14 cellular contexts compared by ENCODE assay signal in genomic region chr13:100633461-100633860, GRCh38. TPM values are rescaled to one million over a fixed set of nuclear protein-coding genes. Genes with fewer than 3 reads are reported as not detected.
DNase-seq lines count a peak whose midpoint lies in the region; ATAC-seq and TF ChIP-seq lines count a peak whose summit lies in the region.
"Had no signal": no experiment of that assay in that cellular context is flagged by ENCODE, and none has a peak within 500 bp of the region (broad histone marks: within the 10 kb centered on the region; RNA-seq: fewer than 3 reads in every experiment).

No MANE protein-coding gene starts in this region.

- no peaks in the 10 kb centered on the region for H4K20me1 ChIP-seq in SK-N-SH (ENCODE audit: insufficient read depth)

- no peak overlapping the region for H3K9ac ChIP-seq in SK-N-SH

- no peaks in the 10 kb centered on the region for H3F3A ChIP-seq in SK-N-SH (replicated peaks; ENCODE audit: insufficient read depth)

- ATAC-seq in GM18909 (IDR thresholded peaks at IDR 0.05; ENCODE audit: poor library complexity, unreplicated experiment) (no peak), GM21423 (IDR thresholded peaks at IDR 0.05; ENCODE audit: unreplicated experiment) (no peak)
- ATAC-seq: activated T-cell treated with anti-CD3 and anti-CD28 coated beads, Interleukin-2, amount 50 U/mL, for 72 hours had no signal

- H3K9me2 ChIP-seq in SK-N-SH = no peaks in the 10 kb centered on the region

- H3K36me3 ChIP-seq in SK-N-SH (replicated peaks in 1 of 2; ENCODE audit: control insufficient read depth in 1 of 2, insufficient read depth in 2 of 2, low read length in 1 of 2) (peaks cover 32 to 54% of the 10 kb centered on the region in 2 experiments), esophagus muscularis mucosa (peaks cover 31 to 78% (median 54%) of the 10 kb centered on the region in 4 donors), sigmoid colon (peaks cover 0 to 58% (median 11%) of the 10 kb centered on the region in 4 donors)

- WGBS in SK-N-SH (ENCODE audit: low lambda C conversion rate) = 48% methylated on average over 2 of the region's 2 CpGs
- WGBS in esophagus muscularis mucosa = 88% methylated on average over 2 of the region's 2 CpGs
- 91 to 94% methylated on average over 2 of the region's 2 CpGs for WGBS in sigmoid colon, 2 donors

- TF ChIP-seq EP300 in SK-N-SH (IDR thresholded peaks at IDR 0.05; ENCODE audit: borderline replicate concordance in 1 of 2, low read depth in 1 of 2, low read length in 1 of 2) (no peak), esophagus muscularis mucosa (IDR thresholded peaks at IDR 0.05) (no peak), sigmoid colon (IDR thresholded peaks at IDR 0.05) (no peak)

- TF ChIP-seq CTCF in SK-N-SH (IDR thresholded peaks at IDR 0.05) (no peak), esophagus muscularis mucosa (IDR thresholded peaks at IDR 0.05) (no peak), sigmoid colon (IDR thresholded peaks at IDR 0.05) (no peak)

- CTCF ChIA-PET in SK-N-SH (lab: Yijun Ruan, JAX) = no interaction called here

- no peak overlapping the region for H3K4me2 ChIP-seq in SK-N-SH

- intact Hi-C loops in esophagus muscularis mucosa (cut with DNase I) (no loop called here), sigmoid colon (cut with DNase I) (no loop called here)

- no peaks in the 10 kb centered on the region for H3K9me3 ChIP-seq in SK-N-SH
- H3K9me3 ChIP-seq in esophagus muscularis mucosa = no peaks in the 10 kb centered on the region
- H3K9me3 ChIP-seq in sigmoid colon = no peaks in the 10 kb centered on the region
- H3K9me3 ChIP-seq: Caco-2, left ventricle myocardium inferior had no signal

- POLR2A ChIA-PET in SK-N-SH (lab: Yijun Ruan, JAX) = no interaction called here

- DNase-seq in EL = peak; percentile 67
- DNase-seq in SK-N-SH = no peak
- DNase-seq in esophagus muscularis mucosa (ENCODE audit: extremely low spot score) = no peak
- no peak for DNase-seq in sigmoid colon
- DNase-seq in KG1 (lab: John Stamatoyannopoulos, UW) = no peak
- no peak for DNase-seq in GOT3 (lab: John Stamatoyannopoulos, UW)
- DNase-seq: activated CD4-positive, CD25-positive, alpha-beta regulatory T cell treated with anti-CD3 and anti-CD28 coated beads, Interleukin-2, amount 50 U/mL, for 72 hours; activated T-cell treated with anti-CD3 and anti-CD28 coated beads, Interleukin-2, amount 50 U/mL, for 72 hours; Caco-2; left ventricle myocardium inferior; NCI-H526; nephron progenitor cell had no signal

- TF ChIP-seq POLR2A in esophagus muscularis mucosa (IDR thresholded peaks at IDR 0.05; ENCODE audit: low read depth) (no peak), sigmoid colon (IDR thresholded peaks at IDR 0.05) (no peak)

- H3K4me1 ChIP-seq in SK-N-SH (ENCODE audit: control insufficient read depth in 1 of 2, insufficient read depth in 2 of 2, low read depth in 1 of 2, low read length in 1 of 2) (no peaks in the 10 kb centered on the region), esophagus muscularis mucosa (no peaks in the 10 kb centered on the region), sigmoid colon (peaks cover 0 to 14% (median 0%) of the 10 kb centered on the region in 4 donors)
- H3K4me1 ChIP-seq: Caco-2 had no signal

- H2AFZ ChIP-seq in SK-N-SH (ENCODE audit: low read depth) = no peak overlapping the region

- peak overlapping the region in 1 of 2 experiments; percentile 54; a peak in 2 of 4 replicates for H3K27ac ChIP-seq in SK-N-SH (ENCODE audit: low read depth in 2 of 2, low read length in 1 of 2)
- peak overlapping the region in 3 of 4 donors; percentile 29 to 51 (median 36) for H3K27ac ChIP-seq in esophagus muscularis mucosa (replicated peaks in 1 of 4)
- H3K27ac ChIP-seq in sigmoid colon = peak overlapping the region in 3 of 4 donors; percentile 5 to 72 (median 54)
- H3K27ac ChIP-seq: left ventricle myocardium inferior had no signal

- no peak for TF ChIP-seq RAD21 in SK-N-SH (IDR thresholded peaks at IDR 0.05; ENCODE audit: low read length)

- H3K27me3 ChIP-seq in SK-N-SH (ENCODE audit: insufficient read depth) = no peaks in the 10 kb centered on the region
- no peaks in the 10 kb centered on the region for H3K27me3 ChIP-seq in esophagus muscularis mucosa
- no peaks in the 10 kb centered on the region for H3K27me3 ChIP-seq in sigmoid colon

- no peaks in the 10 kb centered on the region for H3K79me2 ChIP-seq in SK-N-SH (ENCODE audit: insufficient read depth)

- no peak overlapping the region for H3K4me3 ChIP-seq in SK-N-SH (ENCODE audit: low read depth in 2 of 2, low read length in 1 of 2)
- H3K4me3 ChIP-seq in esophagus muscularis mucosa = no peak overlapping the region
- no peak overlapping the region for H3K4me3 ChIP-seq in sigmoid colon
- H3K4me3 ChIP-seq: left ventricle myocardium inferior had no signal

TF ChIP-seq in SK-N-SH, 30 proteins besides CTCF, POLR2A, EP300 and RAD21 (continues in another document):
- no peak for TF ChIP-seq EZH2phosphoT487 (IDR thresholded peaks at IDR 0.05; ENCODE audit: borderline replicate concordance, low read depth)
- no peak for TF ChIP-seq GATA2 (CRISPR knock-in tag; IDR thresholded peaks at IDR 0.05)
- TF ChIP-seq, protein P1, sequence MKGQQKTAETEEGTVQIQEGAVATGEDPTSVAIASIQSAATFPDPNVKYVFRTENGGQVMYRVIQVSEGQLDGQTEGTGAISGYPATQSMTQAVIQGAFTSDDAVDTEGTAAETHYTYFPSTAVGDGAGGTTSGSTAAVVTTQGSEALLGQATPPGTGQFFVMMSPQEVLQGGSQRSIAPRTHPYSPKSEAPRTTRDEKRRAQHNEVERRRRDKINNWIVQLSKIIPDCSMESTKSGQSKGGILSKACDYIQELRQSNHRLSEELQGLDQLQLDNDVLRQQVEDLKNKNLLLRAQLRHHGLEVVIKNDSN (IDR thresholded peaks at IDR 0.05; ENCODE audit: borderline replicate concordance, low read depth) = no peak
- TF ChIP-seq MAX (IDR thresholded peaks at IDR 0.05; ENCODE audit: low read depth) = peak; percentile 61
- peak; percentile 41; the same call in 1 of the 2 replicates for TF ChIP-seq FOSL2 (IDR thresholded peaks at IDR 0.05; ENCODE audit: borderline replicate concordance, low read depth)
- no peak for TF ChIP-seq IRF3 (IDR thresholded peaks at IDR 0.05; ENCODE audit: low read depth, low read length)
- no peak for TF ChIP-seq ZBTB33 (IDR thresholded peaks at IDR 0.05; ENCODE audit: borderline replicate concordance, low read depth)
- TF ChIP-seq ELF1 (IDR thresholded peaks at IDR 0.05) = no peak
- TF ChIP-seq, protein P2, sequence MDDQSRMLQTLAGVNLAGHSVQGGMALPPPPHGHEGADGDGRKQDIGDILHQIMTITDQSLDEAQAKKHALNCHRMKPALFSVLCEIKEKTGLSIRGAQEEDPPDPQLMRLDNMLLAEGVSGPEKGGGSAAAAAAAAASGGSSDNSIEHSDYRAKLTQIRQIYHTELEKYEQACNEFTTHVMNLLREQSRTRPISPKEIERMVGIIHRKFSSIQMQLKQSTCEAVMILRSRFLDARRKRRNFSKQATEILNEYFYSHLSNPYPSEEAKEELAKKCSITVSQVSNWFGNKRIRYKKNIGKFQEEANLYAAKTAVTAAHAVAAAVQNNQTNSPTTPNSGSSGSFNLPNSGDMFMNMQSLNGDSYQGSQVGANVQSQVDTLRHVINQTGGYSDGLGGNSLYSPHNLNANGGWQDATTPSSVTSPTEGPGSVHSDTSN (IDR thresholded peaks at IDR 0.05) = peak; percentile 49; the same call in 1 of the 2 replicates
- TF ChIP-seq TCF12 (IDR thresholded peaks at IDR 0.05) = peak; percentile 36; the same call in 1 of the 2 replicates
- TF ChIP-seq RCOR1 (IDR thresholded peaks at IDR 0.05; ENCODE audit: low read length) = no peak
- no peak for TF ChIP-seq POLR2AphosphoS5 (IDR thresholded peaks at IDR 0.05; ENCODE audit: low read depth, low read length)
- no peak for TF ChIP-seq RFX5 (IDR thresholded peaks at IDR 0.05; ENCODE audit: low read length)

RNA-seq across cellular contexts. Expression of gene TMTC4, which starts 41.1 kb away (rescaled TPM):
- polyA plus RNA-seq in SK-N-SH (2012; rRNA removed) = 22.3 and 24.4 TPM in 2 replicates
- 15.4 and 18.8 TPM in 2 replicates for polyA plus RNA-seq in SK-N-SH (2012; cell fraction: cytosol; rRNA removed)
- polyA plus RNA-seq in SK-N-SH (2012; cell fraction: nucleus; rRNA removed) = 45.5 and 55.7 TPM in 2 replicates
- total RNA-seq in esophagus muscularis mucosa = 10 to 100 TPM in 1 of 4 donors, 1 to 10 TPM in 3; 7.1 to 13.7 (median 8.4) TPM
- total RNA-seq in sigmoid colon = 10 to 100 TPM in 2 of 4 donors, 1 to 10 TPM in 2; 8.6 to 16.9 (median 9.9) TPM
- 1 to 10 TPM; 3.6 to 6.8 (median 3.7) TPM for polyA plus RNA-seq in sigmoid colon

RNA-seq across cellular contexts. Expression of gene GGACT, which starts 44.9 kb away (rescaled TPM):
- 5.4 and 7.1 TPM in 2 replicates for polyA plus RNA-seq in SK-N-SH (2012; rRNA removed)
- 6.2 and 6.9 TPM in 2 replicates for polyA plus RNA-seq in SK-N-SH (2012; cell fraction: cytosol; rRNA removed)
- polyA plus RNA-seq in SK-N-SH (2012; cell fraction: nucleus; rRNA removed) = 3.9 and 4.1 TPM in 2 replicates
- total RNA-seq in esophagus muscularis mucosa = 1 to 10 TPM; 1.2 to 2.9 (median 1.3) TPM
- total RNA-seq in sigmoid colon = 1 to 10 TPM in 3 of 4 donors, under 1 TPM in 1; 0.99 to 2.2 (median 1.9) TPM
- 1 to 10 TPM; 2.9 to 3.0 (median 3.0) TPM for polyA plus RNA-seq in sigmoid colon
